Comparison of ENCODE assay signal across 8 cellular contexts in genomic region chr2:213284105-213285090, GRCh38. TPM values are rescaled to one million over a fixed set of nuclear protein-coding genes. Genes with fewer than 3 reads are reported as not detected.
DNase-seq lines count a peak whose midpoint lies in the region; ATAC-seq and TF ChIP-seq lines count a peak whose summit lies in the region.

Gene SPAG16, plus strand, starts transcription at chr2:213284464.

- peaks cover 18% of the 10 kb centered on the region for H3K4me1 Mint-ChIP-seq in neural progenitor cell

- H3K27ac ChIP-seq in RWPE2 (ENCODE audit: poor library complexity, severe bottlenecking): peak within 1 kb of the TSS; percentile 27
- no peak within 1 kb of the TSS for H3K27ac ChIP-seq in neural progenitor cell
- peak within 1 kb of the TSS; percentile 11 for H3K27ac ChIP-seq in stomach smooth muscle (ENCODE audit: low read length)

- no peak for TF ChIP-seq RAD21 in Ishikawa (IDR thresholded peaks at IDR 0.05; ENCODE audit: low read depth)

- H2AFZ ChIP-seq in neural progenitor cell (replicated peaks): peak within 1 kb of the TSS; percentile 93

- peaks cover 4% of the 10 kb centered on the region for H3K36me3 Mint-ChIP-seq in neural progenitor cell

- peak within 1 kb of the TSS; percentile 84 for H3K4me2 ChIP-seq in neural progenitor cell

- H3K36me3 ChIP-seq in RWPE2 (ENCODE audit: low read depth): no peaks in the 10 kb centered on the region
- H3K36me3 ChIP-seq in neural progenitor cell: no peaks in the 10 kb centered on the region
- no peaks in the 10 kb centered on the region for H3K36me3 ChIP-seq in stomach smooth muscle (ENCODE audit: control insufficient read depth in 2 of 2, insufficient read depth in 2 of 2, low read length in 2 of 2)

- H3K79me2 ChIP-seq in neural progenitor cell (ENCODE audit: low read depth): peaks cover 24% of the 10 kb centered on the region

- H3K4me3 ChIP-seq in RWPE2 (ENCODE audit: severe bottlenecking): peak within 1 kb of the TSS; percentile 51
- peak within 1 kb of the TSS; percentile 76 for H3K4me3 ChIP-seq in neural progenitor cell
- peak within 1 kb of the TSS; percentile 86 to 96 for H3K4me3 ChIP-seq in stomach smooth muscle (ENCODE audit: low read length in 2 of 2)

- H3K4me1 ChIP-seq in RWPE2 (ENCODE audit: insufficient read depth, poor library complexity, severe bottlenecking) (peaks cover 9% of the 10 kb centered on the region), neural progenitor cell (peaks cover 22% of the 10 kb centered on the region), stomach smooth muscle (ENCODE audit: control insufficient read depth, insufficient read depth, low read length) (no peaks in the 10 kb centered on the region)

- TF ChIP-seq EP300 in Ishikawa (IDR thresholded peaks at IDR 0.05; ENCODE audit: borderline replicate concordance): no peak; the same call in 1 of the 2 replicates

- H3K9me3 Mint-ChIP-seq in neural progenitor cell: no peaks in the 10 kb centered on the region

- TF ChIP-seq CTCF in RWPE2 (IDR thresholded peaks at IDR 0.05; ENCODE audit: poor library complexity, severe bottlenecking) (no peak), neural progenitor cell (IDR thresholded peaks at IDR 0.05) (no peak)

- DNase-seq in DMS153 (lab: John Stamatoyannopoulos, UW): peak; percentile 98
- peak; percentile 98 for DNase-seq in RWPE2 (ENCODE audit: low spot score)
- peak; percentile 97 for DNase-seq in activated naive CD4-positive, alpha-beta T cell treated with Interleukin-2 at 50 U/mL for 16 hours
- peak; percentile 96 for DNase-seq in foreskin melanocyte
- DNase-seq in neural progenitor cell (ENCODE audit: low spot score): peak; percentile 99

- H3K4me3 Mint-ChIP-seq in neural progenitor cell: peak within 1 kb of the TSS; percentile 89

- H3F3A ChIP-seq in neural progenitor cell (ENCODE audit: low read depth): no peaks in the 10 kb centered on the region

- H3K9ac ChIP-seq in neural progenitor cell: peak within 1 kb of the TSS; percentile 81
- H3K9ac ChIP-seq in stomach smooth muscle (ENCODE audit: low read length in 2 of 2): peak within 1 kb of the TSS; percentile 83 to 86

- H3K27me3 Mint-ChIP-seq in neural progenitor cell (ENCODE audit: insufficient read depth, low read depth): no peaks in the 10 kb centered on the region

- H4K20me1 ChIP-seq in neural progenitor cell (ENCODE audit: low read depth): no peaks in the 10 kb centered on the region

- H3K9me3 ChIP-seq in RWPE2 (ENCODE audit: severe bottlenecking) (no peaks in the 10 kb centered on the region), neural progenitor cell (ENCODE audit: low read depth) (no peaks in the 10 kb centered on the region), stomach smooth muscle (ENCODE audit: control insufficient read depth in 2 of 2, low read length in 2 of 2) (no peaks in the 10 kb centered on the region)

- ATAC-seq in GM21529 (IDR thresholded peaks at IDR 0.05; ENCODE audit: unreplicated experiment) (peak; percentile 99), RWPE2 (ENCODE audit: low read depth) (peak; percentile 95)

- no peaks in the 10 kb centered on the region for H3K27me3 ChIP-seq in RWPE2 (ENCODE audit: insufficient read depth, poor library complexity, severe bottlenecking)
- no peaks in the 10 kb centered on the region for H3K27me3 ChIP-seq in neural progenitor cell
- no peaks in the 10 kb centered on the region for H3K27me3 ChIP-seq in stomach smooth muscle (ENCODE audit: control insufficient read depth in 1 of 2, insufficient read depth in 2 of 2, low read length in 2 of 2)

- peak within 1 kb of the TSS; percentile 78 for H3K27ac Mint-ChIP-seq in neural progenitor cell

TF ChIP-seq in Ishikawa, 13 proteins besides CTCF, POLR2A, EP300 and RAD21:
- TF ChIP-seq TAF1 (IDR thresholded peaks at IDR 0.05; ENCODE audit: low read depth) (peak; percentile 37; the same call in 1 of the 2 replicates), FOXM1 (IDR thresholded peaks at IDR 0.05; ENCODE audit: borderline replicate concordance, low read depth) (0 out of 2 replicates have a peak, but pooled peaks have one; percentile 19), TCF12 (IDR thresholded peaks at IDR 0.05; ENCODE audit: low read depth) (peak; percentile 31; the same call in 1 of the 2 replicates), CREB1 (IDR thresholded peaks at IDR 0.05; ENCODE audit: low read depth) (no peak), TEAD4 (IDR thresholded peaks at IDR 0.05) (no peak), YY1 (IDR thresholded peaks at IDR 0.05; ENCODE audit: low read depth) (peak; percentile 71; the same call in 1 of the 2 replicates), MAX (IDR thresholded peaks at IDR 0.05) (peak; percentile 80), REST (IDR thresholded peaks at IDR 0.05; ENCODE audit: low read depth) (no peak)

RNA-seq across cellular contexts. Expression of gene SPAG16, which starts in this region (rescaled TPM):
- 48.5 and 70.3 TPM in 2 replicates for total RNA-seq in neural progenitor cell (ENCODE audit: low replicate concordance)
